In genomic region chr1:184813528-184814089, GRCh38 we compare ENCODE assay signal across 16 cellular contexts.
"Had no signal": no experiment of that assay in that cellular context is flagged by ENCODE, and none has a peak within 500 bp of the region (broad histone marks: within the 10 kb centered on the region; RNA-seq: fewer than 3 reads in every experiment).

No MANE protein-coding gene starts in this region.

- H3K4me1 ChIP-seq: upper lobe of left lung had no signal

- H3K4me3 ChIP-seq: esophagus squamous epithelium, upper lobe of left lung had no signal

- H3K27me3 ChIP-seq: esophagus squamous epithelium, upper lobe of left lung had no signal

- H3K36me3 ChIP-seq: upper lobe of left lung had no signal

- FAIRE-seq: bronchial epithelial cell had no signal

- H3K27ac ChIP-seq: upper lobe of left lung had no signal

- DNase-seq: activated CD4-positive, alpha-beta T cell treated with anti-CD3 and anti-CD28 coated beads for 1 hour; activated CD4-positive, alpha-beta T cell treated with anti-CD3 and anti-CD28 coated beads, Interleukin-2, amount 50 U/mL, for 48 hours; activated CD8-positive, alpha-beta memory T cell treated with anti-CD3 and anti-CD28 coated beads, Interleukin-2, amount 10 ng/mL, durations not matched to agents 7 days and 5 days; activated effector memory CD4-positive, alpha-beta T cell treated with Interleukin-2 at 50 U/mL for 16 hours; activated T-cell treated with anti-CD3 and anti-CD28 coated beads, Interleukin-2, amount 50 U/mL, for 24 hours; anterior cingulate cortex; esophagus squamous epithelium; foreskin fibroblast; glutamatergic neuron; stimulated activated CD4-positive, alpha-beta T cell treated with anti-CD3 and anti-CD28 coated beads, Interleukin-12 subunit alpha, Interleukin-12 subunit beta, amount 100 ng/mL, for 4 hours; stimulated activated naive CD4-positive, alpha-beta T cell treated with Interleukin-2 at 50 U/mL for 16 hours; T-helper 2 cell; upper lobe of left lung had no signal

- H3K9me3 ChIP-seq: esophagus squamous epithelium, upper lobe of left lung had no signal

- ATAC-seq: activated CD8-positive, alpha-beta memory T cell treated with anti-CD3 and anti-CD28 coated beads, Interleukin-2, amount 10 ng/mL, durations not matched to agents 7 days and 5 days; activated naive CD4-positive, alpha-beta T cell treated with anti-CD3 and anti-CD28 coated beads, Interleukin-2, amount 50 U/mL, for 72 hours; left lobe of liver had no signal
